Comparison of ENCODE assay signal across 8 cellular contexts in genomic region chr1:100358210-100358609, GRCh38. TPM values are rescaled to one million over a fixed set of nuclear protein-coding genes. Genes with fewer than 3 reads are reported as not detected.
DNase-seq lines count a peak whose midpoint lies in the region; ATAC-seq and TF ChIP-seq lines count a peak whose summit lies in the region.

No MANE protein-coding gene starts in this region.

- H3K4me1 Mint-ChIP-seq in type B pancreatic cell (ENCODE audit: unreplicated experiment): peaks cover 57% of the 10 kb centered on the region

- H3K9me3 Mint-ChIP-seq in type B pancreatic cell: no peaks in the 10 kb centered on the region

- H3K27ac ChIP-seq in left ventricle myocardium inferior (replicated peaks) (peak overlapping the region; percentile 50), Panc1 (ENCODE audit: low read length) (no peak overlapping the region)

- peak; percentile 41 for TF ChIP-seq CTCF in left ventricle myocardium inferior (IDR thresholded peaks at IDR 0.05; ENCODE audit: borderline replicate concordance)
- peak; percentile 41; the same call in 1 of the 2 replicates for TF ChIP-seq CTCF in Panc1 (IDR thresholded peaks at IDR 0.05)
- peak; percentile 67 for TF ChIP-seq CTCF in type B pancreatic cell (conservative IDR thresholded peaks at IDR 0.05)

- H3K4me1 ChIP-seq in left ventricle myocardium inferior: peaks cover 80% of the 10 kb centered on the region
- H3K4me1 ChIP-seq in Panc1 (ENCODE audit: control insufficient read depth, insufficient read depth, low read length): peaks cover 18% of the 10 kb centered on the region

- intact Hi-C loops in left ventricle myocardium inferior (cut with micrococcal nuclease) (loop anchor here (10.0 kb wide), 1 partner anchor 87 kb away; no protein-coding TSS in a partner anchor), cardiac septum (cut with DNase I) (no loop called here), Panc1 (cut with micrococcal nuclease; ENCODE audit: unreplicated experiment) (loop anchor here (10.0 kb wide), 1 partner anchor 97 kb away; no protein-coding TSS in a partner anchor)

- H3K9me3 ChIP-seq in left ventricle myocardium inferior (replicated peaks): no peaks in the 10 kb centered on the region
- H3K9me3 ChIP-seq in Panc1 (ENCODE audit: control insufficient read depth, insufficient read depth, low read depth, low read length): no peaks in the 10 kb centered on the region

- H3K27ac Mint-ChIP-seq in type B pancreatic cell: no peak overlapping the region

- no peaks in the 10 kb centered on the region for H3K27me3 Mint-ChIP-seq in type B pancreatic cell

- H3K4me3 Mint-ChIP-seq in type B pancreatic cell: no peak overlapping the region

- no peak for ATAC-seq in Panc1

- POLR2A ChIA-PET in Panc1 (lab: Charles Lee): no interaction called here

- H3K27me3 ChIP-seq in left ventricle myocardium inferior (ENCODE audit: low read depth) (no peaks in the 10 kb centered on the region), Panc1 (ENCODE audit: control insufficient read depth, insufficient read depth, low read length) (no peaks in the 10 kb centered on the region)

- peaks cover 23% of the 10 kb centered on the region for H3K36me3 Mint-ChIP-seq in type B pancreatic cell

- H3K4me3 ChIP-seq in left ventricle myocardium inferior: no peak overlapping the region
- no peak overlapping the region for H3K4me3 ChIP-seq in Panc1 (ENCODE audit: low read depth in 2 of 2, low read length in 2 of 2)

- CTCF ChIA-PET in Panc1 (lab: Charles Lee): no interaction called here

- no peaks in the 10 kb centered on the region for H3K36me3 ChIP-seq in left ventricle myocardium inferior
- H3K36me3 ChIP-seq in Panc1 (ENCODE audit: control insufficient read depth, insufficient read depth, low read length): peaks cover under 1% of the 10 kb centered on the region; the same call in 1 of the 2 replicates

- in situ Hi-C loops in Panc1 (cut with HindIII; ENCODE audit: low pct_unique_long_range_greater_than_20kb, low sequenced_read_pairs): no loop called here

- no TSS peak for BruUV-seq in Panc1 (replicated peaks; lab: Mats Ljungman, UMichigan)

- DNase-seq in left ventricle myocardium inferior (no peak), cardiac septum (ENCODE audit: low spot score) (no peak), Panc1 (ENCODE audit: low read depth, low spot score) (no peak), fibroblast of gingiva (ENCODE audit: low read depth) (peak; percentile 12), type B pancreatic cell (ENCODE audit: extremely low spot score, unreplicated experiment) (no peak), foreskin melanocyte (no peak)
- DNase-seq in activated CD4-positive, CD25-positive, alpha-beta regulatory T cell (lab: John Stamatoyannopoulos, UW): no peak
- no peak for DNase-seq in stimulated activated CD4-positive, alpha-beta T cell treated with anti-CD3 and anti-CD28 coated beads, Interleukin-2, amount 100 ng/mL, for 48 hours

RNA-seq across cellular contexts. Expression of gene CDC14A, which starts 5.9 kb away (rescaled TPM):
- total RNA-seq in left ventricle myocardium inferior (2.4 TPM), cardiac septum (4.9 TPM), Panc1 (2021; ENCODE audit: unreplicated experiment) (6.6 TPM), type B pancreatic cell (ENCODE audit: low replicate concordance) (9.7 and 11.4 TPM in 2 replicates)
- polyA plus RNA-seq in Panc1 (2012; ENCODE audit: insufficient read length): 1.9 TPM
